Comparison of ENCODE assay signal across 14 cellular contexts in the genomic region with DNA sequence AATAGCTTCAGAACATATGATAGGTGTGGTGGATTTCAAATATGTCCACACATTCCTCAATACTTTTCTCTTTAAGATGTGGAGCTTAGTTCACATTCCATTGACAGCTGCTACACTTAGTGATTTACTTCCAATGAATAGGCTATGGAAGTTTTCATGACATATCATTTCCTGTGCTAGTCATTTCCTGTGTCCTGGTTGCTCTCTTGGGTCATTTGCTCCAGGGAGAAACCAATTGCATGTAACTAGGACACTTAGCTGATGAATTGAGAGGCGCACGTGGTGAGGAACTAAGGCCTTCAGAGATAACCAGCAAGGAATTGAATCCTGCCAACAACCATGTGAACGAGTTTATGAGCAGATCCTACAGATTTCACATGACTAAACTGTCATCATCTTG.
DNase-seq lines count a peak whose midpoint lies in the region; ATAC-seq and TF ChIP-seq lines count a peak whose summit lies in the region.
"Had no signal": no experiment of that assay in that cellular context is flagged by ENCODE, and none has a peak within 500 bp of the region (broad histone marks: within the 10 kb centered on the region; RNA-seq: fewer than 3 reads in every experiment).

No MANE protein-coding gene starts in this region.

- no peak overlapping the region for H3K27ac Mint-ChIP-seq in endothelial cell (ENCODE audit: unreplicated experiment)
- no peak overlapping the region for H3K27ac Mint-ChIP-seq in activated T-cell treated with anti-CD3 and anti-CD28 coated beads, Interleukin-2, amount 50 U/mL, for 24 hours
- H3K27ac Mint-ChIP-seq: activated naive CD4-positive, alpha-beta T cell treated with anti-CD3 and anti-CD28 coated beads, Interleukin-2, amount 50 U/mL, for 24 hours had no signal

- no peaks in the 10 kb centered on the region for H3K36me3 ChIP-seq in ACC112 (ENCODE audit: insufficient read depth, low read length)
- no peaks in the 10 kb centered on the region for H3K36me3 ChIP-seq in kidney epithelial cell (ENCODE audit: control insufficient read depth, insufficient read depth, low read length)

- no peaks in the 10 kb centered on the region for H3K4me1 Mint-ChIP-seq in endothelial cell (ENCODE audit: unreplicated experiment)
- H3K4me1 Mint-ChIP-seq in activated T-cell treated with anti-CD3 and anti-CD28 coated beads, Interleukin-2, amount 50 U/mL, for 24 hours (ENCODE audit: low read depth), result no peaks in the 10 kb centered on the region
- H3K4me1 Mint-ChIP-seq: activated naive CD4-positive, alpha-beta T cell treated with anti-CD3 and anti-CD28 coated beads, Interleukin-2, amount 50 U/mL, for 24 hours had no signal

- peak overlapping the region; percentile 7; the same call in 1 of the 2 replicates for H3K27ac ChIP-seq in ACC112 (ENCODE audit: low read depth, low read length)
- H3K27ac ChIP-seq: testis had no signal

- no peak overlapping the region for H2AFZ ChIP-seq in ACC112 (ENCODE audit: low read length, unreplicated experiment)

- no peak overlapping the region for H3K4me3 ChIP-seq in ACC112 (ENCODE audit: low read depth, low read length)
- no peak overlapping the region for H3K4me3 ChIP-seq in cardiac fibroblast (replicated peaks in 1 of 2; ENCODE audit: low read depth in 2 of 2, low read length in 2 of 2)
- no peak overlapping the region for H3K4me3 ChIP-seq in kidney epithelial cell (ENCODE audit: low read depth, low read length)
- H3K4me3 ChIP-seq: testis had no signal

- peak; percentile 0 for DNase-seq in LHCN-M2 (ENCODE audit: low read depth)
- DNase-seq in cardiac fibroblast (ENCODE audit: low read depth in 2 of 2), result peak; percentile 38 to 92
- DNase-seq in kidney epithelial cell (ENCODE audit: low read depth), result peak; percentile 4
- no peak for DNase-seq in NCI-H2171 treated with DMSO at 0.1 percent for 48 hours (lab: John Stamatoyannopoulos, UW)
- DNase-seq in endothelial cell (ENCODE audit: low spot score), result no peak
- DNase-seq in activated T-cell treated with anti-CD3 and anti-CD28 coated beads, Interleukin-2, amount 50 U/mL, for 24 hours, result no peak
- DNase-seq: NCI-H146, NCI-H510A treated with DMSO at 0.1 percent for 48 hours, posterior cingulate gyrus, testis had no signal

- no peaks in the 10 kb centered on the region for H3K9me3 Mint-ChIP-seq in endothelial cell (ENCODE audit: unreplicated experiment)
- H3K9me3 Mint-ChIP-seq in activated T-cell treated with anti-CD3 and anti-CD28 coated beads, Interleukin-2, amount 50 U/mL, for 24 hours, result peaks cover 3% of the 10 kb centered on the region
- H3K9me3 Mint-ChIP-seq: activated naive CD4-positive, alpha-beta T cell treated with anti-CD3 and anti-CD28 coated beads, Interleukin-2, amount 50 U/mL, for 24 hours had no signal

- TF ChIP-seq CTCF in cardiac fibroblast (IDR thresholded peaks at IDR 0.05; ENCODE audit: low read depth, low read length) (no peak), kidney epithelial cell (IDR thresholded peaks at IDR 0.05; ENCODE audit: insufficient read depth, low read length, poor library complexity, severe bottlenecking) (no peak), endothelial cell (IDR thresholded peaks at IDR 0.05; ENCODE audit: unreplicated experiment) (no peak)

- H3K27me3 ChIP-seq in ACC112 (ENCODE audit: insufficient read depth, low read length) (no peaks in the 10 kb centered on the region), kidney epithelial cell (ENCODE audit: control insufficient read depth, insufficient read depth, low read length) (no peaks in the 10 kb centered on the region)
- H3K27me3 ChIP-seq: testis had no signal

- H3K4me1 ChIP-seq in ACC112 (ENCODE audit: control insufficient read depth, insufficient read depth, low read length, unreplicated experiment), result no peaks in the 10 kb centered on the region
- H3K4me1 ChIP-seq: testis had no signal

- no peaks in the 10 kb centered on the region for H3K27me3 Mint-ChIP-seq in endothelial cell (ENCODE audit: unreplicated experiment)
- peaks cover 4% of the 10 kb centered on the region for H3K27me3 Mint-ChIP-seq in activated T-cell treated with anti-CD3 and anti-CD28 coated beads, Interleukin-2, amount 50 U/mL, for 24 hours

- ATAC-seq in HG02623 (IDR thresholded peaks at IDR 0.05; ENCODE audit: unreplicated experiment), result no peak
- ATAC-seq: Right ventricle myocardium inferior had no signal

- H3K36me3 Mint-ChIP-seq in endothelial cell (ENCODE audit: low read depth, unreplicated experiment), result no peaks in the 10 kb centered on the region
- no peaks in the 10 kb centered on the region for H3K36me3 Mint-ChIP-seq in activated T-cell treated with anti-CD3 and anti-CD28 coated beads, Interleukin-2, amount 50 U/mL, for 24 hours (ENCODE audit: low read depth)
- H3K36me3 Mint-ChIP-seq: activated naive CD4-positive, alpha-beta T cell treated with anti-CD3 and anti-CD28 coated beads, Interleukin-2, amount 50 U/mL, for 24 hours had no signal

- H3K4me3 Mint-ChIP-seq in endothelial cell (ENCODE audit: unreplicated experiment), result no peak overlapping the region
- H3K4me3 Mint-ChIP-seq in activated T-cell treated with anti-CD3 and anti-CD28 coated beads, Interleukin-2, amount 50 U/mL, for 24 hours, result no peak overlapping the region
- H3K4me3 Mint-ChIP-seq: activated naive CD4-positive, alpha-beta T cell treated with anti-CD3 and anti-CD28 coated beads, Interleukin-2, amount 50 U/mL, for 24 hours had no signal

- no peaks in the 10 kb centered on the region for H3K79me2 ChIP-seq in ACC112 (ENCODE audit: control insufficient read depth, insufficient read depth, low read length, unreplicated experiment)

Comparison
In these comparisons a context has a peak if more than half of its experiments do, and no peak if none do; other contexts are left out.
1. DNase-seq: peak in LHCN-M2 (single experiment), cardiac fibroblast (2 of 2) and kidney epithelial cell (single experiment); none in NCI-H2171 treated with DMSO at 0.1 percent for 48 hours (single experiment), endothelial cell (single experiment) and activated T-cell treated with anti-CD3 and anti-CD28 coated beads, Interleukin-2, amount 50 U/mL, for 24 hours (single experiment).